In the genomic region with DNA sequence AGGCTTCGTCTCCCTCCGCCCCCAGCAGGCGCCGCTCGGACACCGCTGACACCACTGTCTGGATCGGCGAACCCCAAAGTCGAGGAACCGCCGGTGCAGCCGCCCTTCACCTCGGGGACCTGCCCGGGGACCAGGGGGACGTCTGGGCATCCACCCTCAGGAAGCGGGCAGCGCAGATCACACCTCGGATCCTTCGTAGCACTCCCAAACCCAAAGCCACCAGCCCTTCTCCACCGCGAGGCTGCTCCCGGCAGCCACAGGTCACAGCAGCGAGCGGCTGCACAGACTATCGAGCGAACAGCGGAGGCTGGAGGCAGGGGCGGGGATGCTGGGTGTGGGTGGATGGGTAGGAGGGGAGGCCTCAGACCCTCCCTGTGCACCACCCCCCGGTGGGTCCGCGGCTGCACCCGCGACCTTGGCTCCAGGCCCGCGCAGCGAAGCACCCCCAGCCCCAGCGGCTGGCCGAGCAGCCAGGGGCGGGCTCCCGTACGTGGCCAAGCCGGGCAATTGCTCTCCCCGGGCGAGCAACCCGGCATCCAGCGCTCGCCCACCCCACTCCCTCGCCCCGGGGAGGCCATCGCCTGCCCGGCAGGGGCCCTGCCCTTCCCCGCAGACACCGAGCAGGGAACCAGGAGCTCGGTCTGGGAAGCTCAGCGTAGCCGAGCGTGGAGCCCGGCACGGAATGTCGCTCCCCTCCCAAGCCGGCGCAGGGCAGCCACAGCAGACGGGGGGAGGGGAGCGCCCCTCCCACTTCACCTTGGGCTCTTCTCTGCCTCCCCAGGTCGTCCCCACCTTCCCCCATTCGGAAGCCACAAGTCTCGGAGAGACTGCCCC, we compare ENCODE assay signal across 8 cellular contexts. TPM values are rescaled to one million over a fixed set of nuclear protein-coding genes. Genes with fewer than 3 reads are reported as not detected.
DNase-seq lines count a peak whose midpoint lies in the region; ATAC-seq and TF ChIP-seq lines count a peak whose summit lies in the region.

No MANE protein-coding gene starts in this region.

- H3K27ac ChIP-seq in colonic mucosa = no peak overlapping the region
- H3K27ac ChIP-seq in subcutaneous abdominal adipose tissue (ENCODE audit: low read depth, low read length) = no peak overlapping the region

- peak overlapping the region in 1 of 2 donors; percentile 39 for H3K9ac ChIP-seq in colonic mucosa (ENCODE audit: low read depth in 2 of 2, low read length in 2 of 2)
- peak overlapping the region in 1 of 5 donors; percentile 30 for H3K9ac ChIP-seq in subcutaneous abdominal adipose tissue (ENCODE audit: low read length in 5 of 5)

- H3K27me3 ChIP-seq in colonic mucosa = peaks cover 31% of the 10 kb centered on the region
- peaks cover 41 to 74% (median 68%) of the 10 kb centered on the region in 5 donors for H3K27me3 ChIP-seq in subcutaneous abdominal adipose tissue (ENCODE audit: control insufficient read depth in 5 of 5, insufficient read depth in 4 of 5, low read length in 5 of 5)

- DNase-seq in NCI-H2196 (lab: John Stamatoyannopoulos, UW; ENCODE audit: unreplicated experiment) (peak; percentile 42), NCI-H2196 treated with DMSO at 0.1 percent for 48 hours (lab: John Stamatoyannopoulos, UW; ENCODE audit: unreplicated experiment) (no peak), colonic mucosa (peak; percentile 47), medulla oblongata (ENCODE audit: extremely low spot score) (peak; percentile 34), foreskin melanocyte (no peak), mucosa of gallbladder (ENCODE audit: low spot score) (no peak)

- ATAC-seq in SK-N-SH treated with all-trans-retinoic acid at 6 μM for 48 hours = peak; percentile 69

- no peaks in the 10 kb centered on the region for H3K9me3 ChIP-seq in colonic mucosa
- no peaks in the 10 kb centered on the region for H3K9me3 ChIP-seq in subcutaneous abdominal adipose tissue (ENCODE audit: control insufficient read depth in 5 of 5, low read length in 5 of 5)

- H3K36me3 ChIP-seq in colonic mucosa (no peaks in the 10 kb centered on the region), subcutaneous abdominal adipose tissue (ENCODE audit: control insufficient read depth in 5 of 5, insufficient read depth in 5 of 5, low read length in 5 of 5) (no peaks in the 10 kb centered on the region)

- TF ChIP-seq CTCF in colonic mucosa (IDR thresholded peaks at IDR 0.05) = no peak

- intact Hi-C loops in colonic mucosa (cut with DNase I) = no loop called here

- H3K4me1 ChIP-seq in colonic mucosa (peaks cover 14% of the 10 kb centered on the region), subcutaneous abdominal adipose tissue (ENCODE audit: control insufficient read depth in 5 of 5, insufficient read depth in 5 of 5, low read length in 5 of 5) (peaks cover 2 to 32% (median 24%) of the 10 kb centered on the region in 5 donors)

- peak overlapping the region; percentile 45 for H3K4me3 ChIP-seq in colonic mucosa
- H3K4me3 ChIP-seq in subcutaneous abdominal adipose tissue (ENCODE audit: low read depth in 1 of 5, low read length in 5 of 5) = peak overlapping the region in 3 of 5 donors; percentile 26 to 47 (median 30)

TF ChIP-seq in SK-N-SH treated with all-trans-retinoic acid at 6 μM for 48 hours, 23 proteins besides CTCF, POLR2A, EP300 and RAD21:
- no peak for TF ChIP-seq PPARA (CRISPR knock-in tag; IDR thresholded peaks at IDR 0.05; ENCODE audit: borderline replicate concordance)
- TF ChIP-seq ZNF8 (CRISPR knock-in tag; IDR thresholded peaks at IDR 0.05) = no peak
- TF ChIP-seq TSHZ2 (CRISPR knock-in tag; IDR thresholded peaks at IDR 0.05) = no peak
- TF ChIP-seq ZNF70 (CRISPR knock-in tag; IDR thresholded peaks at IDR 0.05) = no peak
- no peak for TF ChIP-seq GLIS3 (CRISPR knock-in tag; IDR thresholded peaks at IDR 0.05)
- TF ChIP-seq ARNTL (CRISPR knock-in tag; IDR thresholded peaks at IDR 0.05; ENCODE audit: borderline replicate concordance, low read depth) = no peak
- TF ChIP-seq OSR1 (CRISPR knock-in tag; IDR thresholded peaks at IDR 0.05) = no peak
- no peak for TF ChIP-seq ZNF565 (CRISPR knock-in tag; conservative IDR thresholded peaks at IDR 0.05; ENCODE audit: low read depth)
- TF ChIP-seq TCF4 (CRISPR knock-in tag; IDR thresholded peaks at IDR 0.05; ENCODE audit: borderline replicate concordance) = no peak
- no peak for TF ChIP-seq TOX (CRISPR knock-in tag; IDR thresholded peaks at IDR 0.05; ENCODE audit: borderline replicate concordance)
- no peak for TF ChIP-seq PATZ1 (CRISPR knock-in tag; IDR thresholded peaks at IDR 0.05; ENCODE audit: borderline replicate concordance)
- TF ChIP-seq ZFP30 (CRISPR knock-in tag; IDR thresholded peaks at IDR 0.05) = no peak
- TF ChIP-seq ESRRG (CRISPR knock-in tag; IDR thresholded peaks at IDR 0.05) = no peak
- no peak for TF ChIP-seq SNAI2 (CRISPR knock-in tag; IDR thresholded peaks at IDR 0.05)

RNA-seq across cellular contexts. Expression of gene SDK2, which starts 1.0 kb away (rescaled TPM):
- total RNA-seq in colonic mucosa = 1 to 10 TPM in 1 of 2 donors, under 1 TPM in 1; 0.94 to 1.2 TPM
- 12.9 TPM for total RNA-seq in mucosa of gallbladder

Comparison
In these comparisons a context has a peak if more than half of its experiments do, and no peak if none do; other contexts are left out.
1. DNase-seq: peak in NCI-H2196 (single experiment), colonic mucosa (single experiment) and medulla oblongata (single experiment); none in NCI-H2196 treated with DMSO at 0.1 percent for 48 hours (single experiment), foreskin melanocyte (single experiment) and mucosa of gallbladder (single experiment).